24 cellular contexts compared by ENCODE assay signal in the genomic region with DNA sequence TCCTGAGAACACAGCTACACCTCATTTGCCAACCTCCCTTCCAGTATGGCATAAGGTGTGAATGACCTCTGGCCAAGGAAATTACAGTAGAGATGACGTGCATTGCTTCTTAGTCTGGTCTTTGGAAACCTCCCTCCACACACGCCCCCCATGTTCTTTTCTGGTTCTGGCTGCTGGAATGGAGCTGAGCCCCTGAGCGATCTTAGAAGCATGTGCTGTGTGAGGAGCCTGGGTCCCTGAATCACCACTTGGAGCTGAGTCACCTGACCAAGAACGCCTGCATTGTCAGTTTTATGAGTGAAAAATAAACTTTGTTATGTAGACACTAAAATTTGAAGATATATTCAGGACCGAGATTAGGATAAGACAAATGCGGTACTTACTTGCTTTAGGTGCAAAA. TPM values are rescaled to one million over a fixed set of nuclear protein-coding genes. Genes with fewer than 3 reads are reported as not detected.
DNase-seq lines count a peak whose midpoint lies in the region; ATAC-seq and TF ChIP-seq lines count a peak whose summit lies in the region.
"Had no signal": no experiment of that assay in that cellular context is flagged by ENCODE, and none has a peak within 500 bp of the region (broad histone marks: within the 10 kb centered on the region; RNA-seq: fewer than 3 reads in every experiment).

No MANE protein-coding gene starts in this region.

- no peaks in the 10 kb centered on the region for H3K9me3 ChIP-seq in Peyer's patch

- no peak for TF ChIP-seq POLR2A in Peyer's patch (IDR thresholded peaks at IDR 0.05)

- DNase-seq in EL (peak; percentile 63), HT1080 (ENCODE audit: low read depth) (peak; percentile 28), RPMI7951 (ENCODE audit: low read depth) (peak; percentile 20), glomerular visceral epithelial cell (ENCODE audit: extremely low spot score) (peak; percentile 52), Peyer's patch (no peak)
- no peak for DNase-seq in stimulated activated CD4-positive, alpha-beta T cell treated with anti-CD3 and anti-CD28 coated beads, Interleukin-1b, Interleukin-23, amount 100 ng/mL, for 48 hours
- DNase-seq: DMS53, KBM-7, NCI-H1105, NCI-H146, NCI-H2029, NCI-H2171 treated with DMSO at 0.1 percent for 48 hours, NCI-H446, NCI-H526, OCI-M1, SJCRH30, T-cell had no signal

- no peak for TF ChIP-seq CTCF in Peyer's patch (IDR thresholded peaks at IDR 0.05)

- no peak overlapping the region for H3K4me3 ChIP-seq in Peyer's patch
- H3K4me3 ChIP-seq: A549, GM23338, HAP-1, SJCRH30 had no signal

- ATAC-seq in HG03442 (IDR thresholded peaks at IDR 0.05; ENCODE audit: unreplicated experiment) (no peak), GM18907 (IDR thresholded peaks at IDR 0.05; ENCODE audit: unreplicated experiment) (no peak)
- ATAC-seq: A549, GM23338, T-cell had no signal

- H3K27ac ChIP-seq in Peyer's patch = no peak overlapping the region
- H3K27ac ChIP-seq: A549, RWPE1, SJCRH30 had no signal

- no peaks in the 10 kb centered on the region for H3K4me1 ChIP-seq in Peyer's patch
- H3K4me1 ChIP-seq: A549, HAP-1, SJCRH30 had no signal

- H3K27me3 ChIP-seq in Peyer's patch = no peaks in the 10 kb centered on the region
- H3K27me3 ChIP-seq: SJCRH30 had no signal

- no peaks in the 10 kb centered on the region for H3K36me3 ChIP-seq in Peyer's patch
- H3K36me3 ChIP-seq: HAP-1 had no signal

RNA-seq across cellular contexts. Expression of a gene that starts 51.4 kb away (rescaled TPM):
- total RNA-seq in HT1080 (2014; rRNA removed; shearing (Covaris generic)) = 163 and 187 TPM in 2 replicates
- 90.6 and 103 TPM in 2 replicates for polyA plus RNA-seq in HT1080 (2015; cell fraction: cytosol; rRNA removed)
- polyA plus RNA-seq in HT1080 (2015; cell fraction: nucleus; rRNA removed) = 60.6 and 66.1 TPM in 2 replicates
- 14.7 and 14.9 TPM in 2 replicates for total RNA-seq in RPMI7951 (2014; rRNA removed; shearing (Covaris generic))
- total RNA-seq in Peyer's patch = 10 to 100 TPM in 1 of 4 donors, 1 to 10 TPM in 1, not detected in 2; 1.5 to 20.6 TPM
- polyA plus RNA-seq: A549, CD14-positive monocyte had no signal

Comparison
In these comparisons a context has a peak if more than half of its experiments do, and no peak if none do; other contexts are left out.
1. DNase-seq: peak in EL (single experiment), HT1080 (single experiment), RPMI7951 (single experiment) and glomerular visceral epithelial cell (single experiment); none in Peyer's patch (0 of 3) and stimulated activated CD4-positive, alpha-beta T cell treated with anti-CD3 and anti-CD28 coated beads, Interleukin-1b, Interleukin-23, amount 100 ng/mL, for 48 hours (single experiment).